22 cellular contexts compared by ENCODE assay signal in the genomic region with DNA sequence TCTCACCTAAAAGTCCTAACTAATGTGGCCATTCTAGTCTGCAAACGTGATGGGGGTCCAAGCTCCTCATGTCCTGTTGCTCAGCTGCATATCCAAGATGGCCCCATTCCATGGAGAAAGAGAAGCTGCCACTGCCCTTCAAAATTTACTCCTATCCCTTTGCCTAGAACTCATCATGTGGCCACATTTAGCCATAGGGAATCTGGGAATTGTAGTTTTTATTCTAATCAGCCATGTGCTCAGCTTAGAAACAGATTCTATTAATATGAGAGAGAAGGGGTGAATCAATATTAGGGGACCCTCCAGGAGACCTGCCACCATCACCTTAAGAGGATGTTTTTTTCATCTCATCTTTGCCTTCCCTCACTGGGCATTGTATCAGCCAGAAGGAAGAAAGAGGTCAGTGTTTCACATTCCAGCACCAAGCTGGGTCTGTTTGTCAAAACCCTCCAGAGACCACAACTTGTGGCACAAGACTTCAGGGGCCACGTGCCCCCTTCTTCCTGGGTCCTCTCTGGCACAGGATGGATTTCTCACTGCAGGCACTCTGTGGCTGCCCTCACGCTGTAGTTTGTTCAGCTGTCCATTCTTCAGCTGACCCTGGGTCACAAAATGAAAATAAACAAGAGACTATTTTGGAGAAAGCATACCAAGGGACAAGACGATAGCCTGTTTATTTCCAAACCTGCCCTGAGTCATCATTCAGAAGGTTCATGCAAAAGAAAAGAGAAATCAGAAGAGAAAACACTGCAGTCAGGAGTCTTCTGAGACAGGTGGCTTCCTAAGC.
DNase-seq lines count a peak whose midpoint lies in the region; ATAC-seq and TF ChIP-seq lines count a peak whose summit lies in the region.
"Had no signal": no experiment of that assay in that cellular context is flagged by ENCODE, and none has a peak within 500 bp of the region (broad histone marks: within the 10 kb centered on the region; RNA-seq: fewer than 3 reads in every experiment).

No MANE protein-coding gene starts in this region.

- no peak for TF ChIP-seq CTCF in choroid plexus epithelial cell (conservative IDR thresholded peaks at IDR 0.05; ENCODE audit: low read depth, low read length)
- no peak for TF ChIP-seq CTCF in CD4-positive, alpha-beta T cell (IDR thresholded peaks at IDR 0.05)

- CTCF ChIA-PET in CD4-positive, alpha-beta T cell (lab: Charles Lee): no interaction called here
- CTCF ChIA-PET in activated CD4-positive, alpha-beta T cell treated with anti-CD3 and anti-CD28 coated beads for 36 hours (lab: Charles Lee): no interaction called here
- CTCF ChIA-PET in activated naive CD4-positive, alpha-beta T cell treated with anti-CD3 and anti-CD28 coated beads for 36 hours (lab: Charles Lee): interaction anchor here (0.6 kb wide), 2 partner anchors 121 to 282 kb away, joined by 3 to 5 read pairs; no protein-coding TSS in a partner anchor

- peaks cover 9% of the 10 kb centered on the region for H3K9me3 Mint-ChIP-seq in CD4-positive, alpha-beta T cell
- peaks cover 14% of the 10 kb centered on the region for H3K9me3 Mint-ChIP-seq in activated CD4-positive, alpha-beta T cell treated with anti-CD3 and anti-CD28 coated beads for 36 hours (ENCODE audit: low read depth)
- peaks cover 14% of the 10 kb centered on the region for H3K9me3 Mint-ChIP-seq in activated naive CD4-positive, alpha-beta T cell treated with anti-CD3 and anti-CD28 coated beads for 36 hours

- no peak overlapping the region for H3K27ac Mint-ChIP-seq in CD4-positive, alpha-beta T cell
- H3K27ac Mint-ChIP-seq in activated CD4-positive, alpha-beta T cell treated with anti-CD3 and anti-CD28 coated beads for 36 hours: no peak overlapping the region
- no peak overlapping the region for H3K27ac Mint-ChIP-seq in activated naive CD4-positive, alpha-beta T cell treated with anti-CD3 and anti-CD28 coated beads for 36 hours
- H3K27ac Mint-ChIP-seq: activated naive CD8-positive, alpha-beta T cell treated with anti-CD3 and anti-CD28 coated beads, Interleukin-2, amount 10 ng/mL, durations not matched to agents 7 days and 5 days; activated T-helper 17 cell treated with anti-CD3 and anti-CD28 coated beads, Interleukin-2, amount 50 U/mL, for 72 hours; CD4-positive, CD25-positive, alpha-beta regulatory T cell; naive thymus-derived CD8-positive, alpha-beta T cell; stimulated activated memory B cell treated with anti-CD40 and anti-IgM and Interleukin-4, amounts not matched to agents 10 μg/mL and 1 μg/mL and 100 μg/mL, for 72 hours had no signal

- H3K4me1 ChIP-seq in right cardiac atrium (ENCODE audit: control insufficient read depth, insufficient read depth, low read length): no peaks in the 10 kb centered on the region
- H3K4me1 ChIP-seq: breast epithelium, parathyroid adenoma had no signal

- 58% methylated on average over 4 of the region's 4 CpGs for WGBS in right cardiac atrium

- H3K27me3 ChIP-seq in CD4-positive, alpha-beta T cell (ENCODE audit: control insufficient read depth, insufficient read depth, low read length): no peaks in the 10 kb centered on the region
- no peaks in the 10 kb centered on the region for H3K27me3 ChIP-seq in right cardiac atrium (ENCODE audit: control insufficient read depth, insufficient read depth)
- H3K27me3 ChIP-seq: breast epithelium had no signal

- peaks cover 5% of the 10 kb centered on the region for H3K9me3 ChIP-seq in CD4-positive, alpha-beta T cell (ENCODE audit: control insufficient read depth, low read length)
- H3K9me3 ChIP-seq in right cardiac atrium (ENCODE audit: control insufficient read depth, low read length): no peaks in the 10 kb centered on the region

- no peaks in the 10 kb centered on the region for H3K36me3 Mint-ChIP-seq in CD4-positive, alpha-beta T cell (ENCODE audit: low read depth)
- H3K36me3 Mint-ChIP-seq in activated CD4-positive, alpha-beta T cell treated with anti-CD3 and anti-CD28 coated beads for 36 hours (ENCODE audit: low read depth): no peaks in the 10 kb centered on the region
- H3K36me3 Mint-ChIP-seq in activated naive CD4-positive, alpha-beta T cell treated with anti-CD3 and anti-CD28 coated beads for 36 hours (ENCODE audit: low read depth): no peaks in the 10 kb centered on the region
- H3K36me3 Mint-ChIP-seq: activated naive CD8-positive, alpha-beta T cell treated with anti-CD3 and anti-CD28 coated beads, Interleukin-2, amount 10 ng/mL, durations not matched to agents 7 days and 5 days; CD4-positive, CD25-positive, alpha-beta regulatory T cell had no signal

- DNase-seq in AG08396 (ENCODE audit: low spot score) (peak; percentile 59), M059J (ENCODE audit: low read depth) (peak; percentile 92), choroid plexus epithelial cell (ENCODE audit: low read depth) (peak; percentile 93), iris pigment epithelial cell (ENCODE audit: low read depth) (peak; percentile 89), right cardiac atrium (no peak)
- no peak for DNase-seq in CD4-positive, alpha-beta T cell
- no peak for DNase-seq in activated CD4-positive, alpha-beta T cell treated with anti-CD3 and anti-CD28 coated beads for 36 hours
- DNase-seq in activated naive CD4-positive, alpha-beta T cell treated with anti-CD3 and anti-CD28 coated beads for 36 hours: no peak
- DNase-seq: activated CD4-positive, alpha-beta T cell treated with anti-CD3 and anti-CD28 coated beads, Interleukin-2, amount 50 U/mL, for 1 hour; activated naive CD8-positive, alpha-beta T cell treated with anti-CD3 and anti-CD28 coated beads, Interleukin-2, amount 10 ng/mL, durations not matched to agents 7 days and 5 days; CD4-positive, CD25-positive, alpha-beta regulatory T cell; DMS79; KG1; naive thymus-derived CD8-positive, alpha-beta T cell; NCI-H2029; NCI-H446 treated with DMSO at 0.1 percent for 48 hours; stimulated activated CD4-positive, alpha-beta T cell treated with anti-CD3 and anti-CD28 coated beads, Interleukin-1b, Interleukin-23, amount 100 ng/mL, for 48 hours had no signal

- H3K27me3 Mint-ChIP-seq in CD4-positive, alpha-beta T cell: peaks cover 5% of the 10 kb centered on the region
- peaks cover 9% of the 10 kb centered on the region for H3K27me3 Mint-ChIP-seq in activated CD4-positive, alpha-beta T cell treated with anti-CD3 and anti-CD28 coated beads for 36 hours
- peaks cover 13% of the 10 kb centered on the region for H3K27me3 Mint-ChIP-seq in activated naive CD4-positive, alpha-beta T cell treated with anti-CD3 and anti-CD28 coated beads for 36 hours (ENCODE audit: low read depth)

- no peak overlapping the region for H3K4me3 Mint-ChIP-seq in CD4-positive, alpha-beta T cell
- H3K4me3 Mint-ChIP-seq in activated CD4-positive, alpha-beta T cell treated with anti-CD3 and anti-CD28 coated beads for 36 hours: no peak overlapping the region
- H3K4me3 Mint-ChIP-seq in activated naive CD4-positive, alpha-beta T cell treated with anti-CD3 and anti-CD28 coated beads for 36 hours: no peak overlapping the region
- H3K4me3 Mint-ChIP-seq: activated naive CD8-positive, alpha-beta T cell treated with anti-CD3 and anti-CD28 coated beads, Interleukin-2, amount 10 ng/mL, durations not matched to agents 7 days and 5 days; activated T-helper 17 cell treated with anti-CD3 and anti-CD28 coated beads, Interleukin-2, amount 50 U/mL, for 72 hours; CD4-positive, CD25-positive, alpha-beta regulatory T cell; naive thymus-derived CD8-positive, alpha-beta T cell; stimulated activated memory B cell treated with anti-CD40 and anti-IgM and Interleukin-4, amounts not matched to agents 10 μg/mL and 1 μg/mL and 100 μg/mL, for 72 hours had no signal

- POLR2A ChIA-PET in CD4-positive, alpha-beta T cell (lab: Charles Lee): no interaction called here
- POLR2A ChIA-PET in activated CD4-positive, alpha-beta T cell treated with anti-CD3 and anti-CD28 coated beads for 36 hours (lab: Charles Lee): no interaction called here

- ATAC-seq in CD4-positive, alpha-beta T cell (ENCODE audit: poor library complexity): no peak
- no peak for ATAC-seq in right cardiac atrium
- no peak for ATAC-seq in activated CD4-positive, alpha-beta T cell treated with anti-CD3 and anti-CD28 coated beads for 36 hours
- ATAC-seq: activated T-helper 17 cell treated with anti-CD3 and anti-CD28 coated beads, Interleukin-2, amount 50 U/mL, for 72 hours; naive thymus-derived CD8-positive, alpha-beta T cell; stimulated activated memory B cell treated with anti-CD40 and anti-IgM and Interleukin-4, amounts not matched to agents 10 μg/mL and 1 μg/mL and 100 μg/mL, for 72 hours had no signal

- no peak overlapping the region for H3K4me3 ChIP-seq in choroid plexus epithelial cell (ENCODE audit: low read depth, low read length)
- H3K4me3 ChIP-seq in right cardiac atrium (ENCODE audit: low read length): no peak overlapping the region
- H3K4me3 ChIP-seq: breast epithelium, thoracic aorta had no signal

- H3K4me1 Mint-ChIP-seq in CD4-positive, alpha-beta T cell (ENCODE audit: low read depth): no peaks in the 10 kb centered on the region
- no peaks in the 10 kb centered on the region for H3K4me1 Mint-ChIP-seq in activated CD4-positive, alpha-beta T cell treated with anti-CD3 and anti-CD28 coated beads for 36 hours
- no peaks in the 10 kb centered on the region for H3K4me1 Mint-ChIP-seq in activated naive CD4-positive, alpha-beta T cell treated with anti-CD3 and anti-CD28 coated beads for 36 hours (ENCODE audit: low read depth)
- H3K4me1 Mint-ChIP-seq: activated naive CD8-positive, alpha-beta T cell treated with anti-CD3 and anti-CD28 coated beads, Interleukin-2, amount 10 ng/mL, durations not matched to agents 7 days and 5 days; activated T-helper 17 cell treated with anti-CD3 and anti-CD28 coated beads, Interleukin-2, amount 50 U/mL, for 72 hours; stimulated activated memory B cell treated with anti-CD40 and anti-IgM and Interleukin-4, amounts not matched to agents 10 μg/mL and 1 μg/mL and 100 μg/mL, for 72 hours had no signal

- no peak overlapping the region for H3K27ac ChIP-seq in CD4-positive, alpha-beta T cell (ENCODE audit: low read depth, low read length)
- H3K27ac ChIP-seq in right cardiac atrium (ENCODE audit: low read length): no peak overlapping the region
- H3K27ac ChIP-seq: breast epithelium, parathyroid adenoma, thoracic aorta had no signal

- intact Hi-C loops in CD4-positive, alpha-beta T cell (cut with DNase I, micrococcal nuclease): no loop called here
- intact Hi-C loops in right cardiac atrium (cut with DNase I): no loop called here
- intact Hi-C loops in activated CD4-positive, alpha-beta T cell treated with anti-CD3 and anti-CD28 coated beads for 36 hours (cut with DNase I, micrococcal nuclease): no loop called here
- intact Hi-C loops in activated naive CD4-positive, alpha-beta T cell treated with anti-CD3 and anti-CD28 coated beads for 36 hours (cut with micrococcal nuclease): no loop called here

Comparison
In these comparisons a context has a peak if more than half of its experiments do, and no peak if none do; other contexts are left out.
1. DNase-seq: peak in AG08396 (single experiment), M059J (single experiment), choroid plexus epithelial cell (single experiment) and iris pigment epithelial cell (single experiment); none in CD4-positive, alpha-beta T cell (0 of 10), right cardiac atrium (0 of 3), activated CD4-positive, alpha-beta T cell treated with anti-CD3 and anti-CD28 coated beads for 36 hours (single experiment) and activated naive CD4-positive, alpha-beta T cell treated with anti-CD3 and anti-CD28 coated beads for 36 hours (single experiment).